ENCODE assay signal across 24 cellular contexts in genomic region chr4:72959411-72959810, GRCh38.
"Had no signal": no experiment of that assay in that cellular context is flagged by ENCODE, and none has a peak within 500 bp of the region (broad histone marks: within the 10 kb centered on the region; RNA-seq: fewer than 3 reads in every experiment).

No MANE protein-coding gene starts in this region.

- H3K4me1 ChIP-seq: colonic mucosa, esophagus muscularis mucosa, esophagus squamous epithelium, foreskin keratinocyte, gastrocnemius medialis, gastroesophageal sphincter, heart left ventricle, heart right ventricle had no signal

- H3K36me3 ChIP-seq: colonic mucosa, esophagus muscularis mucosa, esophagus squamous epithelium, gastrocnemius medialis, gastroesophageal sphincter, heart left ventricle, heart right ventricle had no signal

- H3K27me3 ChIP-seq: colonic mucosa, esophagus muscularis mucosa, esophagus squamous epithelium, foreskin keratinocyte, gastrocnemius medialis, gastroesophageal sphincter, heart left ventricle, heart right ventricle had no signal

- H3K27ac ChIP-seq: colonic mucosa, coronary artery, dorsolateral prefrontal cortex, epithelial cell of prostate, esophagus muscularis mucosa, esophagus squamous epithelium, foreskin keratinocyte, gastrocnemius medialis, gastroesophageal sphincter, heart left ventricle, heart right ventricle had no signal

- H3K27me3 Mint-ChIP-seq: dendritic cell treated with granulocyte-macrophage colony-stimulating factor and Interleukin-4, amounts not matched to agents 40 ng/mL and 50 ng/mL, for 4 days had no signal

- H3K27ac Mint-ChIP-seq: dendritic cell treated with granulocyte-macrophage colony-stimulating factor and Interleukin-4, amounts not matched to agents 40 ng/mL and 50 ng/mL, for 4 days; effector memory CD8-positive, alpha-beta T cell; endodermal cell had no signal

- H3K4me3 ChIP-seq: colonic mucosa, coronary artery, dorsolateral prefrontal cortex, esophagus muscularis mucosa, esophagus squamous epithelium, gastrocnemius medialis, gastroesophageal sphincter, heart left ventricle, heart right ventricle had no signal

- H3K4me3 Mint-ChIP-seq: dendritic cell treated with granulocyte-macrophage colony-stimulating factor and Interleukin-4, amounts not matched to agents 40 ng/mL and 50 ng/mL, for 4 days; effector memory CD8-positive, alpha-beta T cell; endodermal cell had no signal

- H3K4me1 Mint-ChIP-seq: endodermal cell had no signal

- H3K9me3 ChIP-seq: colonic mucosa, esophagus squamous epithelium, gastrocnemius medialis had no signal

- DNase-seq: colonic mucosa; cortex of kidney; dermis blood vessel endothelial cell; dorsolateral prefrontal cortex; effector CD4-positive, alpha-beta T cell; effector CD8-positive, alpha-beta T cell; effector memory CD4-positive, alpha-beta T cell; effector memory CD8-positive, alpha-beta T cell; endodermal cell; erythroblast; esophagus squamous epithelium; foreskin fibroblast; foreskin keratinocyte; foreskin melanocyte; gastrocnemius medialis; glutamatergic neuron; head of caudate nucleus; heart left ventricle; heart right ventricle had no signal
